Comparison of ENCODE assay signal across 35 cellular contexts in the genomic region with DNA sequence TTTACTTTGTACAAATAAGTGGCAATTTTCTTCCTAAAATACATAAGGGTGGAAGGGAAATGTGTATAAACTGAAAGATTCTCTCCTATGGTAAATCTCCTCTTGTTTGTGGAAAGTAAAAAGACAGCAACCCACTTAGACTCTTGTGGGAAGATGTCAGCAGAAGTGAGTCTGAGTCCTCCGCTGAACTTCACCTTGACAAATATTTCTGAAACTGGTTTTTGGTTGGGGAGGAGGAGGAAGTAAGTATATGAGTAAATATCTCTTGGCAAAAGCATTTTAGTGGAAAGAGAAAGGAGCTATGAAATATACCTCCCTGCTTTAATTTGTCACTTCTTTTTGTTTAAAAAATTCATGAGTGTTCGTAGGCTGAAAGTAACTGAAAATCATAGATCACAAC.
"Had no signal": no experiment of that assay in that cellular context is flagged by ENCODE, and none has a peak within 500 bp of the region (broad histone marks: within the 10 kb centered on the region; RNA-seq: fewer than 3 reads in every experiment).

No MANE protein-coding gene starts in this region.

- H3K27me3 ChIP-seq: adrenal gland, ascending aorta had no signal

- H3K36me3 Mint-ChIP-seq: activated CD4-positive, alpha-beta memory T cell treated with anti-CD3 and anti-CD28 coated beads for 36 hours; activated naive CD4-positive, alpha-beta T cell treated with anti-CD3 and anti-CD28 coated beads, Interleukin-2, amount 50 U/mL, for 72 hours; activated naive CD8-positive, alpha-beta T cell treated with anti-CD3 and anti-CD28 coated beads for 36 hours; brain; T-cell had no signal

- DNase-seq: activated B cell treated with CpG ODN at 0.5 μM for 24 hours; activated CD4-positive, alpha-beta memory T cell treated with anti-CD3 and anti-CD28 coated beads for 36 hours; activated CD4-positive, alpha-beta T cell treated with anti-CD3 and anti-CD28 coated beads for 4 hours; activated CD4-positive, alpha-beta T cell treated with anti-CD3 and anti-CD28 coated beads, Interleukin-2, amount 10 ng/mL, durations not matched to agents 24 days and 14 days; activated CD4-positive, alpha-beta T cell treated with anti-CD3 and anti-CD28 coated beads, Interleukin-2, amount 50 U/mL, for 1 hour; activated CD4-positive, alpha-beta T cell treated with anti-CD3 and anti-CD28 coated beads, Interleukin-2, amount 50 U/mL, for 4 hours; activated CD4-positive, CD25-positive, alpha-beta regulatory T cell treated with anti-CD3 and anti-CD28 coated beads, Interleukin-2, amount 50 U/mL, for 72 hours; activated CD8-positive, alpha-beta memory T cell treated with anti-CD3 and anti-CD28 coated beads, Interleukin-2, amount 50 U/mL, for 4 hours; activated CD8-positive, alpha-beta T cell treated with anti-CD3 and anti-CD28 coated beads for 36 hours; activated effector memory CD4-positive, alpha-beta T cell treated with anti-CD3 and anti-CD28 coated beads, Interleukin-2, amount 50 U/mL, for 16 hours; activated gamma-delta T cell treated with Interleukin-2 at 50 U/mL for 16 hours; activated naive CD4-positive, alpha-beta T cell; activated naive CD4-positive, alpha-beta T cell treated with anti-CD3 and anti-CD28 coated beads for 36 hours; activated naive CD4-positive, alpha-beta T cell treated with anti-CD3 and anti-CD28 coated beads, Interleukin-2, amount 50 U/mL, for 16 hours; activated naive CD8-positive, alpha-beta T cell treated with anti-CD3 and anti-CD28 coated beads for 36 hours; activated T-cell treated with anti-CD3 and anti-CD28 coated beads for 4 hours; activated T-cell treated with anti-CD3 and anti-CD28 coated beads, Interleukin-2, amount 50 U/mL, for 1 hour; activated T-cell treated with anti-CD3 and anti-CD28 coated beads, Interleukin-2, amount 50 U/mL, for 4 hours; activated T-cell treated with anti-CD3 and anti-CD28 coated beads, Interleukin-2, amount 50 U/mL, for 72 hours; adrenal gland; amniotic stem cell; caudate nucleus; cerebellar nuclear complex; T-cell; T-helper 2 cell; T-helper 9 cell had no signal

- H3K27ac Mint-ChIP-seq: activated B cell treated with CpG ODN at 0.5 μM for 24 hours; activated CD4-positive, alpha-beta memory T cell treated with anti-CD3 and anti-CD28 coated beads for 36 hours; activated CD4-positive, alpha-beta T cell treated with anti-CD3 and anti-CD28 coated beads, Interleukin-2, amount 10 ng/mL, durations not matched to agents 24 days and 14 days; activated CD8-positive, alpha-beta T cell treated with anti-CD3 and anti-CD28 coated beads for 36 hours; activated naive CD4-positive, alpha-beta T cell treated with anti-CD3 and anti-CD28 coated beads for 36 hours; activated naive CD4-positive, alpha-beta T cell treated with anti-CD3 and anti-CD28 coated beads, Interleukin-2, amount 50 U/mL, for 72 hours; activated naive CD8-positive, alpha-beta T cell treated with anti-CD3 and anti-CD28 coated beads for 36 hours; activated T-cell treated with anti-CD3 and anti-CD28 coated beads, Interleukin-2, amount 50 U/mL, for 72 hours; activated T-helper 1 cell treated with anti-CD3 and anti-CD28 coated beads, Interleukin-12 subunit alpha, Interleukin-12 subunit beta, Interleukin-2, Interleukin-4 antibody, amounts not matched to agents 30 ng/mL and 10 ng/mL and 1 ng/mL, durations not matched to agents 14 hours and 24 hours and 36 hours; activated T-helper 17 cell treated with anti-CD3 and anti-CD28 coated beads, Interleukin-2, amount 50 U/mL, for 72 hours; brain; T-cell; T-helper 2 cell treated with Interferon-gamma antibody and Interleukin-4, amounts not matched to agents 5 μg/mL and 100 μg/mL, for 36 hours had no signal

- H3K9me3 Mint-ChIP-seq: activated B cell treated with CpG ODN at 0.5 μM for 24 hours; activated naive CD4-positive, alpha-beta T cell treated with anti-CD3 and anti-CD28 coated beads for 36 hours; activated T-cell treated with anti-CD3 and anti-CD28 coated beads, Interleukin-2, amount 50 U/mL, for 4 hours; activated T-helper 17 cell treated with anti-CD3 and anti-CD28 coated beads, Interleukin-2, amount 50 U/mL, for 72 hours; brain had no signal

- H3K4me3 Mint-ChIP-seq: activated B cell treated with CpG ODN at 0.5 μM for 24 hours; activated CD4-positive, alpha-beta memory T cell treated with anti-CD3 and anti-CD28 coated beads for 36 hours; activated CD4-positive, alpha-beta T cell treated with anti-CD3 and anti-CD28 coated beads, Interleukin-2, amount 10 ng/mL, durations not matched to agents 24 days and 14 days; activated CD8-positive, alpha-beta T cell treated with anti-CD3 and anti-CD28 coated beads for 36 hours; activated naive CD4-positive, alpha-beta T cell treated with anti-CD3 and anti-CD28 coated beads for 36 hours; activated naive CD8-positive, alpha-beta T cell treated with anti-CD3 and anti-CD28 coated beads for 36 hours; activated T-cell treated with anti-CD3 and anti-CD28 coated beads, Interleukin-2, amount 50 U/mL, for 4 hours; activated T-cell treated with anti-CD3 and anti-CD28 coated beads, Interleukin-2, amount 50 U/mL, for 72 hours; activated T-helper 1 cell treated with anti-CD3 and anti-CD28 coated beads, Interleukin-12 subunit alpha, Interleukin-12 subunit beta, Interleukin-2, Interleukin-4 antibody, amounts not matched to agents 30 ng/mL and 10 ng/mL and 1 ng/mL, durations not matched to agents 14 hours and 24 hours and 36 hours; activated T-helper 17 cell treated with anti-CD3 and anti-CD28 coated beads, Interleukin-2, amount 50 U/mL, for 72 hours; brain; central memory CD8-positive, alpha-beta T cell; T-cell; T-helper 2 cell treated with Interferon-gamma antibody and Interleukin-4, amounts not matched to agents 5 μg/mL and 100 μg/mL, for 36 hours had no signal

- H3K36me3 ChIP-seq: adrenal gland, ascending aorta, cardiac muscle cell had no signal

- H3K4me1 Mint-ChIP-seq: activated B cell treated with CpG ODN at 0.5 μM for 24 hours; activated CD4-positive, alpha-beta T cell treated with anti-CD3 and anti-CD28 coated beads, Interleukin-2, amount 10 ng/mL, durations not matched to agents 24 days and 14 days; activated naive CD8-positive, alpha-beta T cell treated with anti-CD3 and anti-CD28 coated beads for 36 hours; activated T-helper 17 cell treated with anti-CD3 and anti-CD28 coated beads, Interleukin-2, amount 50 U/mL, for 72 hours; central memory CD8-positive, alpha-beta T cell; T-cell had no signal

- H3K4me1 ChIP-seq: adrenal gland, ascending aorta had no signal

- H3K9me3 ChIP-seq: adrenal gland, ascending aorta had no signal

- H3K4me3 ChIP-seq: adrenal gland, ascending aorta, cardiac muscle cell had no signal

- H3K27ac ChIP-seq: adrenal gland, ascending aorta, cardiac muscle cell, VCaP had no signal

- ATAC-seq: activated CD8-positive, alpha-beta T cell treated with anti-CD3 and anti-CD28 coated beads for 36 hours; activated naive CD4-positive, alpha-beta T cell treated with anti-CD3 and anti-CD28 coated beads, Interleukin-2, amount 50 U/mL, for 72 hours; activated T-cell treated with anti-CD3 and anti-CD28 coated beads, Interleukin-2, amount 50 U/mL, for 4 hours; activated T-cell treated with anti-CD3 and anti-CD28 coated beads, Interleukin-2, amount 50 U/mL, for 72 hours; activated T-helper 17 cell treated with anti-CD3 and anti-CD28 coated beads, Interleukin-2, amount 50 U/mL, for 72 hours; T-cell had no signal

- H3K27me3 Mint-ChIP-seq: activated B cell treated with CpG ODN at 0.5 μM for 24 hours, brain had no signal
